Comparison of ENCODE assay signal across 8 cellular contexts in genomic region chr19:14002571-14003278, GRCh38. TPM values are rescaled to one million over a fixed set of nuclear protein-coding genes. Genes with fewer than 3 reads are reported as not detected.
DNase-seq lines count a peak whose midpoint lies in the region; ATAC-seq, FAIRE-seq and TF ChIP-seq lines count a peak whose summit lies in the region.

No MANE protein-coding gene starts in this region.

- no peak overlapping the region for H3K4me2 ChIP-seq in H1 (ENCODE audit: insufficient read depth in 1 of 2, low read depth in 2 of 2, low read length in 2 of 2)

- H3K18ac ChIP-seq in H1 (ENCODE audit: extremely low read depth, low read length), result no peak overlapping the region

- H3K9me3 ChIP-seq in SK-N-MC (ENCODE audit: low read depth, low read length), result 0 out of 2 replicates have a peak, but pooled peaks cover 2% of the 10 kb centered on the region
- H3K9me3 ChIP-seq in H1 (ENCODE audit: insufficient read depth in 2 of 2, low read depth in 1 of 2, low read length in 1 of 2), result peaks cover 6 to 12% of the 10 kb centered on the region in 2 experiments; a peak in 3 of 4 replicates
- no peaks in the 10 kb centered on the region for H3K9me3 ChIP-seq in prostate gland

- DNase-seq in GM10266 (ENCODE audit: extremely low spot score) (peak; percentile 26), SK-N-MC (ENCODE audit: low read depth, low spot score) (no peak), H1 (ENCODE audit: low read depth in 1 of 2, low spot score in 2 of 2) (no peak), prostate gland (ENCODE audit: low spot score) (no peak), KBM-7 (no peak), NCI-H146 treated with DMSO at 0.1 percent for 48 hours (lab: John Stamatoyannopoulos, UW; ENCODE audit: unreplicated experiment) (no peak)

- H4K5ac ChIP-seq in H1 (ENCODE audit: insufficient read length, low read depth, low read length), result no peak overlapping the region

- TF ChIP-seq EP300 in H1 (IDR thresholded peaks at IDR 0.05; ENCODE audit: borderline replicate concordance in 1 of 2, low read depth in 2 of 2, low read length in 2 of 2), result no peak

- H3K4me1 ChIP-seq in H1 (replicated peaks in 1 of 4; ENCODE audit: control insufficient read depth in 3 of 4, insufficient read depth in 4 of 4, low read length in 3 of 4) (peaks cover 0 to 4% (median under 1%) of the 10 kb centered on the region in 4 experiments; a peak in 5 of 7 replicates), prostate gland (replicated peaks) (no peaks in the 10 kb centered on the region)

- no peaks in the 10 kb centered on the region for H3K27me3 ChIP-seq in H1 (replicated peaks in 1 of 4; ENCODE audit: control insufficient read depth in 3 of 4, extremely low read depth in 1 of 4, insufficient read depth in 3 of 4, low read length in 3 of 4)
- no peaks in the 10 kb centered on the region for H3K27me3 ChIP-seq in prostate gland (replicated peaks; ENCODE audit: insufficient read depth)

- TF ChIP-seq RAD21 in H1 (IDR thresholded peaks at IDR 0.05 in 1 of 2, conservative IDR thresholded peaks at IDR 0.05 in 1 of 2; ENCODE audit: low read depth in 2 of 2, low read length in 2 of 2), result no peak

- TF ChIP-seq CTCF in GM10266 (IDR thresholded peaks at IDR 0.05; ENCODE audit: control insufficient read depth, insufficient read depth, low read depth, missing control alignments) (no peak), H1 (IDR thresholded peaks at IDR 0.05; ENCODE audit: control extremely low read depth in 1 of 3, insufficient read depth in 1 of 3, low read depth in 1 of 3, low read length in 3 of 3) (no peak), prostate gland (IDR thresholded peaks at IDR 0.05) (no peak)

- H2AFZ ChIP-seq in H1 (ENCODE audit: low read length), result no peak overlapping the region

- TF ChIP-seq POLR2A in H1 (IDR thresholded peaks at IDR 0.05; ENCODE audit: control extremely low read depth in 1 of 2, low read depth in 2 of 2, low read length in 2 of 2), result no peak
- no peak for TF ChIP-seq POLR2A in prostate gland (IDR thresholded peaks at IDR 0.05)

- no peak overlapping the region for H2BK20ac ChIP-seq in H1 (ENCODE audit: low read length)

- 87% methylated on average over 13 of the region's 13 CpGs; no CpG with 5 or more reads in 1 of the 2 experiments for WGBS in H1 (ENCODE audit: extremely low coverage in 1 of 2, insufficient coverage in 1 of 2, insufficient read length in 1 of 2, insufficient replicate concordance in 2 of 2, low coverage in 1 of 2, low lambda C conversion rate in 2 of 2, missing lambda C conversion rate in 1 of 2), 2 experiments
- WGBS in prostate gland, result 49% methylated on average over 13 of the region's 13 CpGs

- in situ Hi-C loops in KBM-7 (cut with MboI; ENCODE audit: low pct_unique_long_range_greater_than_20kb, low sequenced_read_pairs), result no loop called here

- peaks cover 3% of the 10 kb centered on the region for H3K79me1 ChIP-seq in H1 (ENCODE audit: low read depth, low read length)

- peaks cover 0 to 9% of the 10 kb centered on the region in 2 experiments; a peak in 2 of 4 replicates for H3K79me2 ChIP-seq in H1 (ENCODE audit: control insufficient read depth in 1 of 2, insufficient read depth in 2 of 2, low read length in 2 of 2)

- ATAC-seq in HG02623 (IDR thresholded peaks at IDR 0.05; ENCODE audit: unreplicated experiment), result no peak
- no peak for ATAC-seq in GM19467 (IDR thresholded peaks at IDR 0.05; ENCODE audit: unreplicated experiment)

- H2AK5ac ChIP-seq in H1 (ENCODE audit: low read depth, low read length), result peak overlapping the region; percentile 48; the same call in 1 of the 2 replicates

- H2BK5ac ChIP-seq in H1 (ENCODE audit: low read depth, low read length), result no peak overlapping the region

- H3K23me2 ChIP-seq in H1 (ENCODE audit: low read depth, low read length), result peaks cover 5% of the 10 kb centered on the region; the same call in 1 of the 2 replicates

- intact Hi-C loops in prostate gland (cut with DNase I), result no loop called here

- H3K4ac ChIP-seq in H1 (replicated peaks; ENCODE audit: insufficient read length, low read depth, low read length), result no peak overlapping the region

- no peak overlapping the region for H4K8ac ChIP-seq in H1 (ENCODE audit: extremely low read depth, insufficient read depth, low read length)

- POLR2A ChIA-PET in H1 (lab: Charles Lee; ENCODE audit: partially characterized antibody), result interaction anchor here (1.3 to 3.6 kb wide), 6 partner anchors 10 to 121 kb away, joined by 4 to 16 read pairs (median 8); partner anchors contain the start of gene DCAF15

- no peak overlapping the region for H3K14ac ChIP-seq in H1 (ENCODE audit: insufficient read length)

- CTCF ChIA-PET in H1 (lab: Charles Lee; ENCODE audit: partially characterized antibody), result interaction anchor here (0.6 to 1.4 kb wide), 5 partner anchors 10 to 55 kb away, joined by 3 to 5 read pairs (median 3); no protein-coding TSS in a partner anchor

- H3K23ac ChIP-seq in H1 (ENCODE audit: insufficient read length), result no peak overlapping the region

- H2BK120ac ChIP-seq in H1 (replicated peaks; ENCODE audit: low read depth, low read length), result no peak overlapping the region

- H4K91ac ChIP-seq in H1 (replicated peaks; ENCODE audit: insufficient read length, low read length), result no peak overlapping the region

- H3K56ac ChIP-seq in H1 (replicated peaks; ENCODE audit: insufficient read length, low read depth, low read length), result no peak overlapping the region

- H3K9ac ChIP-seq in SK-N-MC (ENCODE audit: insufficient read length) (no peak overlapping the region), H1 (replicated peaks in 1 of 4; ENCODE audit: extremely low read depth in 1 of 4, low read depth in 3 of 4, low read length in 3 of 4) (no peak overlapping the region)

- H3K36me3 ChIP-seq in SK-N-MC (ENCODE audit: insufficient read depth, low read length) (peaks cover 6% of the 10 kb centered on the region), H1 (ENCODE audit: control insufficient read depth in 2 of 4, insufficient read depth in 4 of 4, low read length in 3 of 4) (peaks cover 0 to 7% (median 0%) of the 10 kb centered on the region in 4 experiments; a peak in 3 of 8 replicates), prostate gland (no peaks in the 10 kb centered on the region)

- H3K27ac ChIP-seq in SK-N-MC (peak overlapping the region; percentile 80; the same call in 1 of the 2 replicates), H1 (ENCODE audit: low read depth, low read length) (no peak overlapping the region), prostate gland (peak overlapping the region; percentile 59 to 99)

- H4K20me1 ChIP-seq in H1 (replicated peaks in 1 of 2; ENCODE audit: control insufficient read depth in 1 of 2, insufficient read depth in 2 of 2, low read length in 2 of 2), result no peaks in the 10 kb centered on the region

- peak overlapping the region; percentile 6; the same call in 1 of the 2 replicates for H2BK12ac ChIP-seq in H1 (ENCODE audit: low read depth, low read length)

- H3K4me3 ChIP-seq in SK-N-MC (no peak overlapping the region), H1 (ENCODE audit: extremely low read depth in 1 of 4, insufficient read depth in 2 of 4, low read depth in 3 of 4, low read length in 4 of 4) (no peak overlapping the region), prostate gland (no peak overlapping the region)

- FAIRE-seq in H1 (lab: Jason Lieb, UNC), result no peak

- H2BK15ac ChIP-seq in H1 (ENCODE audit: low read length), result no peak overlapping the region; the same call in 1 of the 2 replicates

RNA-seq across cellular contexts. Expression of gene RFX1, which starts 3.4 kb away (rescaled TPM):
- total RNA-seq in H1 (2021; fragmentation: NEBNext Ultra II Directional; extraction: Animal tissue kit (Norgen Biotek cat#: 25700)), result 16.1 and 17.0 TPM in 2 replicates
- polyA plus RNA-seq in H1 (2011; rRNA removed), result 4.9 and 10.4 TPM in 2 replicates
- 3.4 TPM for polyA plus RNA-seq in H1 (2011; cell fraction: cytosol; rRNA removed)
- polyA plus RNA-seq in H1 (2011; cell fraction: nucleus; rRNA removed), result 13.6 TPM
- polyA plus RNA-seq in H1 (2012, experiment 1 of 2), result 10.7 to 19.4 TPM (median 17.4 TPM) in 4 replicates
- 11.3 TPM for polyA plus RNA-seq in H1 (2012, experiment 2 of 2)
- polyA plus RNA-seq in H1 (2013, experiment 1 of 2), result 8.7 TPM
- polyA plus RNA-seq in H1 (2013, experiment 2 of 2), result 8.1 TPM
- 1.9 and 2.7 TPM in 2 replicates for polyA minus RNA-seq in H1 (2011; rRNA and poly(A)+ RNA removed)
- 19.2 TPM for polyA minus RNA-seq in H1 (2011; cell fraction: cytosol; rRNA and poly(A)+ RNA removed)
- 9.3 TPM for polyA minus RNA-seq in H1 (2011; cell fraction: nucleus; rRNA and poly(A)+ RNA removed)
- 10 to 100 TPM in 1 of 2 donors, 1 to 10 TPM in 1; 9.2 to 12.7 TPM for total RNA-seq in prostate gland

RNA-seq across cellular contexts. Expression of gene RLN3, which starts 25.2 kb away (rescaled TPM):
- not detected in 2 replicates for total RNA-seq in H1 (2021; fragmentation: NEBNext Ultra II Directional; extraction: Animal tissue kit (Norgen Biotek cat#: 25700))
- not detected in 2 replicates for polyA plus RNA-seq in H1 (2011; rRNA removed)
- polyA plus RNA-seq in H1 (2011; cell fraction: cytosol; rRNA removed), result not detected
- polyA plus RNA-seq in H1 (2011; cell fraction: nucleus; rRNA removed), result not detected
- not detected in 4 replicates for polyA plus RNA-seq in H1 (2012, experiment 1 of 2)
- not detected for polyA plus RNA-seq in H1 (2012, experiment 2 of 2)
- polyA plus RNA-seq in H1 (2013, experiment 1 of 2), result not detected
- not detected for polyA plus RNA-seq in H1 (2013, experiment 2 of 2)
- not detected in 2 replicates for polyA minus RNA-seq in H1 (2011; rRNA and poly(A)+ RNA removed)
- not detected for polyA minus RNA-seq in H1 (2011; cell fraction: cytosol; rRNA and poly(A)+ RNA removed)
- not detected for polyA minus RNA-seq in H1 (2011; cell fraction: nucleus; rRNA and poly(A)+ RNA removed)
- not detected for total RNA-seq in prostate gland

RNA-seq across cellular contexts. Expression of gene IL27RA, which starts 28.8 kb away (rescaled TPM):
- total RNA-seq in H1 (2021; fragmentation: NEBNext Ultra II Directional; extraction: Animal tissue kit (Norgen Biotek cat#: 25700)), result 14.7 and 15.1 TPM in 2 replicates
- polyA plus RNA-seq in H1 (2011; rRNA removed), result 9.9 and 10.8 TPM in 2 replicates
- 10.1 TPM for polyA plus RNA-seq in H1 (2011; cell fraction: cytosol; rRNA removed)
- 10.7 TPM for polyA plus RNA-seq in H1 (2011; cell fraction: nucleus; rRNA removed)
- polyA plus RNA-seq in H1 (2012, experiment 1 of 2), result 10.1 to 14.2 TPM (median 12.6 TPM) in 4 replicates
- 12.9 TPM for polyA plus RNA-seq in H1 (2012, experiment 2 of 2)
- 24.7 TPM for polyA plus RNA-seq in H1 (2013, experiment 1 of 2)
- 24.8 TPM for polyA plus RNA-seq in H1 (2013, experiment 2 of 2)
- 5.9 TPM in 2 replicates for polyA minus RNA-seq in H1 (2011; rRNA and poly(A)+ RNA removed)
- 8.6 TPM for polyA minus RNA-seq in H1 (2011; cell fraction: cytosol; rRNA and poly(A)+ RNA removed)
- polyA minus RNA-seq in H1 (2011; cell fraction: nucleus; rRNA and poly(A)+ RNA removed), result 3.5 TPM
- 1 to 10 TPM; 4.7 to 8.3 TPM for total RNA-seq in prostate gland

RNA-seq across cellular contexts. Expression of gene DCAF15, which starts 50.4 kb away (rescaled TPM):
- 68.7 and 77.1 TPM in 2 replicates for total RNA-seq in H1 (2021; fragmentation: NEBNext Ultra II Directional; extraction: Animal tissue kit (Norgen Biotek cat#: 25700))
- polyA plus RNA-seq in H1 (2011; rRNA removed), result 80.8 and 127 TPM in 2 replicates
- polyA plus RNA-seq in H1 (2011; cell fraction: cytosol; rRNA removed), result 69.0 TPM
- 277 TPM for polyA plus RNA-seq in H1 (2011; cell fraction: nucleus; rRNA removed)
- polyA plus RNA-seq in H1 (2012, experiment 1 of 2), result 53.4 to 97.6 TPM (median 89.3 TPM) in 4 replicates
- polyA plus RNA-seq in H1 (2012, experiment 2 of 2), result 56.8 TPM
- polyA plus RNA-seq in H1 (2013, experiment 1 of 2), result 47.2 TPM
- polyA plus RNA-seq in H1 (2013, experiment 2 of 2), result 42.2 TPM
- polyA minus RNA-seq in H1 (2011; rRNA and poly(A)+ RNA removed), result 36.7 and 59.9 TPM in 2 replicates
- 32.1 TPM for polyA minus RNA-seq in H1 (2011; cell fraction: cytosol; rRNA and poly(A)+ RNA removed)
- polyA minus RNA-seq in H1 (2011; cell fraction: nucleus; rRNA and poly(A)+ RNA removed), result 66.5 TPM
- 10 to 100 TPM; 18.6 to 47.4 TPM for total RNA-seq in prostate gland

RNA-seq across cellular contexts. Expression of gene PALM3, which starts 59.2 kb away (rescaled TPM):
- total RNA-seq in H1 (2021; fragmentation: NEBNext Ultra II Directional; extraction: Animal tissue kit (Norgen Biotek cat#: 25700)), result 31.3 and 33.1 TPM in 2 replicates
- 5.8 and 12.1 TPM in 2 replicates for polyA plus RNA-seq in H1 (2011; rRNA removed)
- 21.0 TPM for polyA plus RNA-seq in H1 (2011; cell fraction: cytosol; rRNA removed)
- 11.7 TPM for polyA plus RNA-seq in H1 (2011; cell fraction: nucleus; rRNA removed)
- polyA plus RNA-seq in H1 (2012, experiment 1 of 2), result 26.0 to 38.6 TPM (median 32.7 TPM) in 4 replicates
- polyA plus RNA-seq in H1 (2012, experiment 2 of 2), result 10.6 TPM
- 18.2 TPM for polyA plus RNA-seq in H1 (2013, experiment 1 of 2)
- 18.3 TPM for polyA plus RNA-seq in H1 (2013, experiment 2 of 2)
- 3.2 and 3.3 TPM in 2 replicates for polyA minus RNA-seq in H1 (2011; rRNA and poly(A)+ RNA removed)
- 6.1 TPM for polyA minus RNA-seq in H1 (2011; cell fraction: cytosol; rRNA and poly(A)+ RNA removed)
- 4.0 TPM for polyA minus RNA-seq in H1 (2011; cell fraction: nucleus; rRNA and poly(A)+ RNA removed)
- total RNA-seq in prostate gland, result 10 to 100 TPM in 1 of 2 donors, 1 to 10 TPM in 1; 1.8 to 16.1 TPM
